Comparison of ENCODE assay signal across 37 cellular contexts in the genomic region with DNA sequence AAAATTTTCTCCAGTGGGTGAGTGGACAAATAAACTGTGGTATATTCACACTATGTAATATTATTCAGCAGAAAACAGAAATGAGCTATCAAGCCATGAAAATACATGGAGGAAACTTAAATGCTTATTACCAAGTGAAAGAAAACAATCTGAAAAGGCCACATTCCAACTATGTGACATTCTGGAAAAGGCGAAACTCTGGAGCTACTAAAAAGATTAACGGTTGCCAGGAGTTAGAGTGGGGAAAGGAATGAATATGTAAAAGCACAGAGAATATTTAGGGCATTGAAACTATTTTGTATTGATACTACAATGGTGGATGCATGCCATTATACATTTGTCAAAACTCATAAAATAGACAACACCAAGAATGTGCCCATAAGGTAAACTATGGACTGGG.
"Had no signal": no experiment of that assay in that cellular context is flagged by ENCODE, and none has a peak within 500 bp of the region (broad histone marks: within the 10 kb centered on the region; RNA-seq: fewer than 3 reads in every experiment).

No MANE protein-coding gene starts in this region.

- H3K4me3 Mint-ChIP-seq: activated naive CD4-positive, alpha-beta T cell treated with anti-CD3 and anti-CD28 coated beads for 36 hours; activated naive CD4-positive, alpha-beta T cell treated with anti-CD3 and anti-CD28 coated beads, Interleukin-2, amount 10 ng/mL, durations not matched to agents 7 days and 5 days; activated naive CD4-positive, alpha-beta T cell treated with anti-CD3 and anti-CD28 coated beads, Interleukin-2, amount 50 U/mL, for 24 hours; activated naive CD8-positive, alpha-beta T cell; activated naive CD8-positive, alpha-beta T cell treated with anti-CD3 and anti-CD28 coated beads for 36 hours; activated naive CD8-positive, alpha-beta T cell treated with anti-CD3 and anti-CD28 coated beads, Interleukin-2, amount 10 ng/mL, durations not matched to agents 7 days and 5 days; activated naive CD8-positive, alpha-beta T cell treated with anti-CD3 and anti-CD28 coated beads, Interleukin-2, amount 50 U/mL, for 24 hours; activated T-cell treated with anti-CD3 and anti-CD28 coated beads, Interleukin-2, amount 50 U/mL, for 24 hours; activated T-cell treated with anti-CD3 and anti-CD28 coated beads, Interleukin-2, amount 50 U/mL, for 4 hours; activated T-cell treated with anti-CD3 and anti-CD28 coated beads, Interleukin-2, amount 50 U/mL, for 72 hours; activated T-helper 1 cell treated with anti-CD3 and anti-CD28 coated beads, Interleukin-12 subunit alpha, Interleukin-12 subunit beta, Interleukin-2, Interleukin-4 antibody, amounts not matched to agents 30 ng/mL and 10 ng/mL and 1 ng/mL, durations not matched to agents 14 hours and 24 hours and 36 hours; activated T-helper 17 cell treated with anti-CD3 and anti-CD28 coated beads, Interleukin-2, amount 50 U/mL, for 72 hours; brain; central memory CD8-positive, alpha-beta T cell had no signal

- H3K4me1 Mint-ChIP-seq: activated naive CD4-positive, alpha-beta T cell treated with anti-CD3 and anti-CD28 coated beads, Interleukin-2, amount 10 ng/mL, durations not matched to agents 7 days and 5 days; activated naive CD4-positive, alpha-beta T cell treated with anti-CD3 and anti-CD28 coated beads, Interleukin-2, amount 50 U/mL, for 24 hours; activated naive CD8-positive, alpha-beta T cell treated with anti-CD3 and anti-CD28 coated beads for 36 hours; activated naive CD8-positive, alpha-beta T cell treated with anti-CD3 and anti-CD28 coated beads, Interleukin-2, amount 10 ng/mL, durations not matched to agents 7 days and 5 days; activated naive CD8-positive, alpha-beta T cell treated with anti-CD3 and anti-CD28 coated beads, Interleukin-2, amount 50 U/mL, for 24 hours; activated T-helper 17 cell treated with anti-CD3 and anti-CD28 coated beads, Interleukin-2, amount 50 U/mL, for 72 hours; brain; central memory CD8-positive, alpha-beta T cell had no signal

- DNase-seq: activated effector memory CD4-positive, alpha-beta T cell treated with anti-CD3 and anti-CD28 coated beads, Interleukin-2, amount 50 U/mL, for 16 hours; activated effector memory CD4-positive, alpha-beta T cell treated with Interleukin-2 at 50 U/mL for 16 hours; activated gamma-delta T cell; activated gamma-delta T cell treated with Interleukin-2 at 50 U/mL for 16 hours; activated naive CD4-positive, alpha-beta T cell; activated naive CD4-positive, alpha-beta T cell treated with anti-CD3 and anti-CD28 coated beads for 36 hours; activated naive CD4-positive, alpha-beta T cell treated with anti-CD3 and anti-CD28 coated beads, Interleukin-2, amount 10 ng/mL, durations not matched to agents 7 days and 5 days; activated naive CD4-positive, alpha-beta T cell treated with anti-CD3 and anti-CD28 coated beads, Interleukin-2, amount 50 U/mL, for 16 hours; activated naive CD4-positive, alpha-beta T cell treated with Interleukin-2 at 50 U/mL for 16 hours; activated naive CD8-positive, alpha-beta T cell treated with anti-CD3 and anti-CD28 coated beads for 36 hours; activated naive CD8-positive, alpha-beta T cell treated with anti-CD3 and anti-CD28 coated beads, Interleukin-2, amount 10 ng/mL, durations not matched to agents 7 days and 5 days; activated naive CD8-positive, alpha-beta T cell treated with anti-CD3 and anti-CD28 coated beads, Interleukin-2, amount 50 U/mL, for 24 hours; activated T-cell treated with anti-CD3 and anti-CD28 coated beads, Interleukin-2, amount 50 U/mL, for 1 hour; activated T-cell treated with anti-CD3 and anti-CD28 coated beads, Interleukin-2, amount 50 U/mL, for 24 hours; activated T-cell treated with anti-CD3 and anti-CD28 coated beads, Interleukin-2, amount 50 U/mL, for 4 hours; activated T-cell treated with anti-CD3 and anti-CD28 coated beads, Interleukin-2, amount 50 U/mL, for 48 hours; activated T-cell treated with anti-CD3 and anti-CD28 coated beads, Interleukin-2, amount 50 U/mL, for 72 hours; adrenal gland; amniotic stem cell; amygdala; anterior cingulate cortex; aorta; body of pancreas; caudate nucleus; central memory CD4-positive, alpha-beta T cell; cerebellar nuclear complex had no signal

- H3K27me3 Mint-ChIP-seq: activated naive CD4-positive, alpha-beta T cell treated with anti-CD3 and anti-CD28 coated beads, Interleukin-2, amount 10 ng/mL, durations not matched to agents 7 days and 5 days; activated naive CD4-positive, alpha-beta T cell treated with anti-CD3 and anti-CD28 coated beads, Interleukin-2, amount 50 U/mL, for 24 hours; activated naive CD8-positive, alpha-beta T cell; activated naive CD8-positive, alpha-beta T cell treated with anti-CD3 and anti-CD28 coated beads for 36 hours; activated naive CD8-positive, alpha-beta T cell treated with anti-CD3 and anti-CD28 coated beads, Interleukin-2, amount 10 ng/mL, durations not matched to agents 7 days and 5 days; activated naive CD8-positive, alpha-beta T cell treated with anti-CD3 and anti-CD28 coated beads, Interleukin-2, amount 50 U/mL, for 24 hours; activated T-cell treated with anti-CD3 and anti-CD28 coated beads, Interleukin-2, amount 50 U/mL, for 24 hours; activated T-helper 17 cell treated with anti-CD3 and anti-CD28 coated beads, Interleukin-2, amount 50 U/mL, for 72 hours; brain; central memory CD8-positive, alpha-beta T cell had no signal

- H3K9me3 Mint-ChIP-seq: activated naive CD4-positive, alpha-beta T cell treated with anti-CD3 and anti-CD28 coated beads for 36 hours; activated naive CD4-positive, alpha-beta T cell treated with anti-CD3 and anti-CD28 coated beads, Interleukin-2, amount 10 ng/mL, durations not matched to agents 7 days and 5 days; activated naive CD4-positive, alpha-beta T cell treated with anti-CD3 and anti-CD28 coated beads, Interleukin-2, amount 50 U/mL, for 24 hours; activated naive CD4-positive, alpha-beta T cell treated with anti-CD3 and anti-CD28 coated beads, Interleukin-2, amount 50 U/mL, for 72 hours; activated naive CD8-positive, alpha-beta T cell treated with anti-CD3 and anti-CD28 coated beads for 36 hours; activated naive CD8-positive, alpha-beta T cell treated with anti-CD3 and anti-CD28 coated beads, Interleukin-2, amount 10 ng/mL, durations not matched to agents 7 days and 5 days; activated naive CD8-positive, alpha-beta T cell treated with anti-CD3 and anti-CD28 coated beads, Interleukin-2, amount 50 U/mL, for 24 hours; activated T-cell treated with anti-CD3 and anti-CD28 coated beads, Interleukin-2, amount 50 U/mL, for 24 hours; activated T-cell treated with anti-CD3 and anti-CD28 coated beads, Interleukin-2, amount 50 U/mL, for 4 hours; activated T-cell treated with anti-CD3 and anti-CD28 coated beads, Interleukin-2, amount 50 U/mL, for 72 hours; activated T-helper 1 cell treated with anti-CD3 and anti-CD28 coated beads, Interleukin-12 subunit alpha, Interleukin-12 subunit beta, Interleukin-2, Interleukin-4 antibody, amounts not matched to agents 30 ng/mL and 10 ng/mL and 1 ng/mL, durations not matched to agents 14 hours and 24 hours and 36 hours; activated T-helper 17 cell treated with anti-CD3 and anti-CD28 coated beads, Interleukin-2, amount 50 U/mL, for 72 hours; activated T-helper 2 cell treated with anti-CD3 and anti-CD28 coated beads, Interferon-gamma antibody, Interleukin-2, Interleukin-4, amounts not matched to agents 10 μg/mL and 5 μg/mL and 100 μg/mL, durations not matched to agents 14 hours and 24 hours and 36 hours; brain; central memory CD8-positive, alpha-beta T cell had no signal

- H3K36me3 Mint-ChIP-seq: activated naive CD4-positive, alpha-beta T cell treated with anti-CD3 and anti-CD28 coated beads, Interleukin-2, amount 10 ng/mL, durations not matched to agents 7 days and 5 days; activated naive CD4-positive, alpha-beta T cell treated with anti-CD3 and anti-CD28 coated beads, Interleukin-2, amount 50 U/mL, for 24 hours; activated naive CD4-positive, alpha-beta T cell treated with anti-CD3 and anti-CD28 coated beads, Interleukin-2, amount 50 U/mL, for 72 hours; activated naive CD8-positive, alpha-beta T cell; activated naive CD8-positive, alpha-beta T cell treated with anti-CD3 and anti-CD28 coated beads for 36 hours; activated naive CD8-positive, alpha-beta T cell treated with anti-CD3 and anti-CD28 coated beads, Interleukin-2, amount 10 ng/mL, durations not matched to agents 7 days and 5 days; brain had no signal

- H3K27ac Mint-ChIP-seq: activated naive CD4-positive, alpha-beta T cell treated with anti-CD3 and anti-CD28 coated beads for 36 hours; activated naive CD4-positive, alpha-beta T cell treated with anti-CD3 and anti-CD28 coated beads, Interleukin-2, amount 10 ng/mL, durations not matched to agents 7 days and 5 days; activated naive CD4-positive, alpha-beta T cell treated with anti-CD3 and anti-CD28 coated beads, Interleukin-2, amount 50 U/mL, for 24 hours; activated naive CD4-positive, alpha-beta T cell treated with anti-CD3 and anti-CD28 coated beads, Interleukin-2, amount 50 U/mL, for 72 hours; activated naive CD8-positive, alpha-beta T cell; activated naive CD8-positive, alpha-beta T cell treated with anti-CD3 and anti-CD28 coated beads for 36 hours; activated naive CD8-positive, alpha-beta T cell treated with anti-CD3 and anti-CD28 coated beads, Interleukin-2, amount 10 ng/mL, durations not matched to agents 7 days and 5 days; activated naive CD8-positive, alpha-beta T cell treated with anti-CD3 and anti-CD28 coated beads, Interleukin-2, amount 50 U/mL, for 24 hours; activated T-cell treated with anti-CD3 and anti-CD28 coated beads, Interleukin-2, amount 50 U/mL, for 24 hours; activated T-cell treated with anti-CD3 and anti-CD28 coated beads, Interleukin-2, amount 50 U/mL, for 72 hours; activated T-helper 1 cell treated with anti-CD3 and anti-CD28 coated beads, Interleukin-12 subunit alpha, Interleukin-12 subunit beta, Interleukin-2, Interleukin-4 antibody, amounts not matched to agents 30 ng/mL and 10 ng/mL and 1 ng/mL, durations not matched to agents 14 hours and 24 hours and 36 hours; activated T-helper 17 cell treated with anti-CD3 and anti-CD28 coated beads, Interleukin-2, amount 50 U/mL, for 72 hours; activated T-helper 2 cell treated with anti-CD3 and anti-CD28 coated beads, Interferon-gamma antibody, Interleukin-2, Interleukin-4, amounts not matched to agents 10 μg/mL and 5 μg/mL and 100 μg/mL, durations not matched to agents 14 hours and 24 hours and 36 hours; brain had no signal

- H3K4me3 ChIP-seq: adrenal gland, ascending aorta, body of pancreas, breast epithelium, cardiac muscle cell had no signal
